In the genomic region with DNA sequence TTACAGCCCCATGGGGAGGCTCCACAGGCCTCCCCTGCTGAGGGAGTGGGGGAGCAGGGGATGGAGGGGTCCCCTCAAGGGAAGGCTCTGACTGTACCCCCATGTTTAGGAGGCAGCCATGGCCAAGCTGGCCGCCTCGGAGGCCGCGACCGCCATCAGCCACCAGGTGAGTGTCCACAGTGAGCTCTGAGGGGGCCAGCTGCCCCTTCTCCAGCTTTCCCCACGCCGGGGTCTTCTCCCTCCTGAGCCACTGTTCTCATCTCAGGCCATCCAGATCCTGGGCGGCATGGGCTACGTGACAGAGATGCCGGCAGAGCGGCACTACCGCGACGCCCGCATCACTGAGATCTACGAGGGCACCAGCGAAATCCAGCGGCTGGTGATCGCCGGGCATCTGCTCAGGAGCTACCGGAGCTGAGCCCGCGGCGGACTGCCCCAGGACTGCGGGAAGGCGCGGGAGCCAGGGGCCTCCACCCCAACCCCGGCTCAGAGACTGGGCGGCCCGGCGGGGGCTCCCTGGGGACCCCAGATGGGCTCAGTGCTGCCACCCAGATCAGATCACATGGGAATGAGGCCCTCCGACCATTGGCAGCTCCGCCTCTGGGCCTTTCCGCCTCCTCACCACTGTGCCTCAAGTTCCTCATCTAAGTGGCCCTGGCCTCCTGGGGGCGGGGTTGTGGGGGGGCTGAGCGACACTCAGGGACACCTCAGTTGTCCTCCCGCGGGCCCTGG, we compare ENCODE assay signal across 23 cellular contexts.
"Had no signal": no experiment of that assay in that cellular context is flagged by ENCODE, and none has a peak within 500 bp of the region (broad histone marks: within the 10 kb centered on the region; RNA-seq: fewer than 3 reads in every experiment).

No MANE protein-coding gene starts in this region.

- H3K4me3 Mint-ChIP-seq: activated B cell treated with CpG ODN at 0.5 μM for 24 hours; activated naive CD8-positive, alpha-beta T cell; activated T-cell treated with anti-CD3 and anti-CD28 coated beads, Interleukin-2, amount 50 U/mL, for 4 hours; naive B cell; stimulated activated naive CD8-positive, alpha-beta T cell treated with anti-CD3 and anti-CD28 coated beads, Interleukin-15, Interleukin-2, amounts not matched to agents 100 ng/mL and 50 ng/mL, for 24 hours had no signal

- H3K9me3 ChIP-seq: adrenal gland, ascending aorta, colonic mucosa, esophagus squamous epithelium, gastroesophageal sphincter, thyroid gland had no signal

- H3K4me3 ChIP-seq: adrenal gland, ascending aorta, colonic mucosa, esophagus squamous epithelium, gastroesophageal sphincter, lung, thyroid gland had no signal

- H3K36me3 ChIP-seq: brain microvascular endothelial cell, colonic mucosa had no signal

- H3K36me3 Mint-ChIP-seq: naive B cell had no signal

- H3K27me3 ChIP-seq: adrenal gland, ascending aorta, brain microvascular endothelial cell, colonic mucosa, esophagus squamous epithelium, gastroesophageal sphincter, thyroid gland had no signal

- H3K4me1 Mint-ChIP-seq: activated B cell treated with CpG ODN at 0.5 μM for 24 hours had no signal

- H3K27ac Mint-ChIP-seq: activated B cell treated with CpG ODN at 0.5 μM for 24 hours; activated naive CD8-positive, alpha-beta T cell; activated T-helper 2 cell treated with anti-CD3 and anti-CD28 coated beads, Interferon-gamma antibody, Interleukin-2, Interleukin-4, amounts not matched to agents 10 μg/mL and 5 μg/mL and 100 μg/mL, durations not matched to agents 14 hours and 24 hours and 36 hours; naive B cell; stimulated activated naive CD8-positive, alpha-beta T cell treated with anti-CD3 and anti-CD28 coated beads, Interleukin-15, Interleukin-2, amounts not matched to agents 100 ng/mL and 50 ng/mL, for 24 hours had no signal

- H3K27me3 Mint-ChIP-seq: activated B cell treated with CpG ODN at 0.5 μM for 24 hours; activated naive CD8-positive, alpha-beta T cell; naive B cell; stimulated activated naive CD8-positive, alpha-beta T cell treated with anti-CD3 and anti-CD28 coated beads, Interleukin-15, Interleukin-2, amounts not matched to agents 100 ng/mL and 50 ng/mL, for 24 hours had no signal

- DNase-seq: activated B cell treated with CpG ODN at 0.5 μM for 24 hours; activated CD4-positive, alpha-beta T cell treated with anti-CD3 and anti-CD28 coated beads for 4 hours; activated CD4-positive, alpha-beta T cell treated with anti-CD3 and anti-CD28 coated beads, Interleukin-2, amount 50 U/mL, for 48 hours; activated CD8-positive, alpha-beta memory T cell treated with anti-CD3 and anti-CD28 coated beads, Interleukin-2, amount 50 U/mL, for 48 hours; activated naive CD4-positive, alpha-beta T cell; activated T-cell treated with anti-CD3 and anti-CD28 coated beads, Interleukin-2, amount 50 U/mL, for 4 hours; brain microvascular endothelial cell; caudate nucleus; colonic mucosa; esophagus squamous epithelium; head of caudate nucleus; naive B cell; occipital lobe; stimulated activated CD4-positive, alpha-beta T cell treated with anti-CD3 and anti-CD28 coated beads, Interleukin-4, amount 100 ng/mL, for 24 hours; T-helper 9 cell; thyroid gland had no signal

- H3K9me3 Mint-ChIP-seq: activated B cell treated with CpG ODN at 0.5 μM for 24 hours; activated T-cell treated with anti-CD3 and anti-CD28 coated beads, Interleukin-2, amount 50 U/mL, for 4 hours; activated T-helper 2 cell treated with anti-CD3 and anti-CD28 coated beads, Interferon-gamma antibody, Interleukin-2, Interleukin-4, amounts not matched to agents 10 μg/mL and 5 μg/mL and 100 μg/mL, durations not matched to agents 14 hours and 24 hours and 36 hours; naive B cell; stimulated activated naive CD8-positive, alpha-beta T cell treated with anti-CD3 and anti-CD28 coated beads, Interleukin-15, Interleukin-2, amounts not matched to agents 100 ng/mL and 50 ng/mL, for 24 hours had no signal

- H3K27ac ChIP-seq: adrenal gland, ascending aorta, brain microvascular endothelial cell, colonic mucosa, esophagus squamous epithelium, gastroesophageal sphincter, thyroid gland had no signal

- H3K4me1 ChIP-seq: ascending aorta, colonic mucosa, esophagus squamous epithelium, gastroesophageal sphincter, thyroid gland had no signal

- ATAC-seq: activated T-cell treated with anti-CD3 and anti-CD28 coated beads, Interleukin-2, amount 50 U/mL, for 4 hours; gastroesophageal sphincter had no signal
